ENCODE assay signal across 2 cellular contexts in genomic region chr2:237682901-237683670, GRCh38.
TF ChIP-seq lines count a peak whose summit lies in the region.

No MANE protein-coding gene starts in this region.

TF ChIP-seq in IMR-90, 13 proteins besides CTCF, POLR2A, EP300 and RAD21:
- no peak for TF ChIP-seq RCOR1 (IDR thresholded peaks at IDR 0.05; ENCODE audit: insufficient replicate concordance, low read length)
- TF ChIP-seq, protein P1, sequence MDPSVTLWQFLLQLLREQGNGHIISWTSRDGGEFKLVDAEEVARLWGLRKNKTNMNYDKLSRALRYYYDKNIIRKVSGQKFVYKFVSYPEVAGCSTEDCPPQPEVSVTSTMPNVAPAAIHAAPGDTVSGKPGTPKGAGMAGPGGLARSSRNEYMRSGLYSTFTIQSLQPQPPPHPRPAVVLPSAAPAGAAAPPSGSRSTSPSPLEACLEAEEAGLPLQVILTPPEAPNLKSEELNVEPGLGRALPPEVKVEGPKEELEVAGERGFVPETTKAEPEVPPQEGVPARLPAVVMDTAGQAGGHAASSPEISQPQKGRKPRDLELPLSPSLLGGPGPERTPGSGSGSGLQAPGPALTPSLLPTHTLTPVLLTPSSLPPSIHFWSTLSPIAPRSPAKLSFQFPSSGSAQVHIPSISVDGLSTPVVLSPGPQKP (IDR thresholded peaks at IDR 0.05; ENCODE audit: borderline replicate concordance, low read depth, low read length) = no peak

TF ChIP-seq in liver, 16 proteins besides CTCF, POLR2A, EP300 and RAD21:
- TF ChIP-seq, protein P2, sequence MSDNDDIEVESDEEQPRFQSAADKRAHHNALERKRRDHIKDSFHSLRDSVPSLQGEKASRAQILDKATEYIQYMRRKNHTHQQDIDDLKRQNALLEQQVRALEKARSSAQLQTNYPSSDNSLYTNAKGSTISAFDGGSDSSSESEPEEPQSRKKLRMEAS (IDR thresholded peaks at IDR 0.05) = peak; percentile 53
- no peak for TF ChIP-seq HNF4G (IDR thresholded peaks at IDR 0.05)
- peak in 1 of 2 donors; percentile 35 for TF ChIP-seq JUND (IDR thresholded peaks at IDR 0.05)
- TF ChIP-seq, protein P3, sequence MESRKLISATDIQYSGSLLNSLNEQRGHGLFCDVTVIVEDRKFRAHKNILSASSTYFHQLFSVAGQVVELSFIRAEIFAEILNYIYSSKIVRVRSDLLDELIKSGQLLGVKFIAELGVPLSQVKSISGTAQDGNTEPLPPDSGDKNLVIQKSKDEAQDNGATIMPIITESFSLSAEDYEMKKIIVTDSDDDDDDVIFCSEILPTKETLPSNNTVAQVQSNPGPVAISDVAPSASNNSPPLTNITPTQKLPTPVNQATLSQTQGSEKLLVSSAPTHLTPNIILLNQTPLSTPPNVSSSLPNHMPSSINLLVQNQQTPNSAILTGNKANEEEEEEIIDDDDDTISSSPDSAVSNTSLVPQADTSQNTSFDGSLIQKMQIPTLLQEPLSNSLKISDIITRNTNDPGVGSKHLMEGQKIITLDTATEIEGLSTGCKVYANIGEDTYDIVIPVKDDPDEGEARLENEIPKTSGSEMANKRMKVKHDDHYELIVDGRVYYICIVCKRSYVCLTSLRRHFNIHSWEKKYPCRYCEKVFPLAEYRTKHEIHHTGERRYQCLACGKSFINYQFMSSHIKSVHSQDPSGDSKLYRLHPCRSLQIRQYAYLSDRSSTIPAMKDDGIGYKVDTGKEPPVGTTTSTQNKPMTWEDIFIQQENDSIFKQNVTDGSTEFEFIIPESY (IDR thresholded peaks at IDR 0.05) = no peak
- peak; percentile 50 to 73 for TF ChIP-seq HNF4A (conservative IDR thresholded peaks at IDR 0.05)
- TF ChIP-seq GABPA (IDR thresholded peaks at IDR 0.05 in 1 of 2, conservative IDR thresholded peaks at IDR 0.05 in 1 of 2) = no peak
- TF ChIP-seq EGR1 (IDR thresholded peaks at IDR 0.05; ENCODE audit: low read depth in 2 of 2) = no peak
- TF ChIP-seq YY1 (IDR thresholded peaks at IDR 0.05) = peak; percentile 59
- TF ChIP-seq RXRA (IDR thresholded peaks at IDR 0.05) = peak in 1 of 2 donors; percentile 66
